35 cellular contexts compared by ENCODE assay signal in genomic region chr7:95893484-95893883, GRCh38.
"Had no signal": no experiment of that assay in that cellular context is flagged by ENCODE, and none has a peak within 500 bp of the region (broad histone marks: within the 10 kb centered on the region; RNA-seq: fewer than 3 reads in every experiment).

No MANE protein-coding gene starts in this region.

- H3K4me3 ChIP-seq: body of pancreas, breast epithelium had no signal

- H3K4me1 Mint-ChIP-seq: activated B cell treated with CpG ODN at 0.5 μM for 24 hours; activated CD4-positive, alpha-beta T cell treated with anti-CD3 and anti-CD28 coated beads, Interleukin-2, amount 10 ng/mL, durations not matched to agents 24 days and 14 days; activated naive CD4-positive, alpha-beta T cell treated with anti-CD3 and anti-CD28 coated beads, Interleukin-2, amount 10 ng/mL, durations not matched to agents 7 days and 5 days; activated naive CD4-positive, alpha-beta T cell treated with anti-CD3 and anti-CD28 coated beads, Interleukin-2, amount 50 U/mL, for 24 hours; activated naive CD8-positive, alpha-beta T cell treated with anti-CD3 and anti-CD28 coated beads, Interleukin-2, amount 10 ng/mL, durations not matched to agents 7 days and 5 days; activated naive CD8-positive, alpha-beta T cell treated with anti-CD3 and anti-CD28 coated beads, Interleukin-2, amount 50 U/mL, for 24 hours had no signal

- DNase-seq: activated B cell treated with CpG ODN at 0.5 μM for 24 hours; activated CD4-positive, alpha-beta memory T cell treated with anti-CD3 and anti-CD28 coated beads for 36 hours; activated CD4-positive, alpha-beta T cell treated with anti-CD3 and anti-CD28 coated beads for 4 hours; activated CD4-positive, alpha-beta T cell treated with anti-CD3 and anti-CD28 coated beads, Interleukin-2, amount 10 ng/mL, durations not matched to agents 24 days and 14 days; activated CD4-positive, alpha-beta T cell treated with anti-CD3 and anti-CD28 coated beads, Interleukin-2, amount 50 U/mL, for 1 hour; activated CD4-positive, alpha-beta T cell treated with anti-CD3 and anti-CD28 coated beads, Interleukin-2, amount 50 U/mL, for 4 hours; activated CD4-positive, CD25-positive, alpha-beta regulatory T cell treated with anti-CD3 and anti-CD28 coated beads, Interleukin-2, amount 50 U/mL, for 72 hours; activated CD8-positive, alpha-beta memory T cell treated with anti-CD3 and anti-CD28 coated beads, Interleukin-2, amount 50 U/mL, for 4 hours; activated CD8-positive, alpha-beta T cell treated with anti-CD3 and anti-CD28 coated beads for 36 hours; activated effector memory CD4-positive, alpha-beta T cell treated with Interleukin-2 at 50 U/mL for 16 hours; activated gamma-delta T cell; activated naive CD4-positive, alpha-beta T cell treated with anti-CD3 and anti-CD28 coated beads, Interleukin-2, amount 10 ng/mL, durations not matched to agents 7 days and 5 days; activated naive CD4-positive, alpha-beta T cell treated with Interleukin-2 at 50 U/mL for 16 hours; activated naive CD8-positive, alpha-beta T cell treated with anti-CD3 and anti-CD28 coated beads, Interleukin-2, amount 10 ng/mL, durations not matched to agents 7 days and 5 days; activated naive CD8-positive, alpha-beta T cell treated with anti-CD3 and anti-CD28 coated beads, Interleukin-2, amount 50 U/mL, for 24 hours; activated T-cell treated with anti-CD3 and anti-CD28 coated beads for 4 hours; activated T-cell treated with anti-CD3 and anti-CD28 coated beads, Interleukin-2, amount 50 U/mL, for 1 hour; activated T-cell treated with anti-CD3 and anti-CD28 coated beads, Interleukin-2, amount 50 U/mL, for 48 hours; amygdala; anterior cingulate cortex; body of pancreas; brain microvascular endothelial cell; central memory CD4-positive, alpha-beta T cell; T-helper 1 cell; T-helper 2 cell; T-helper 9 cell had no signal

- FAIRE-seq: astrocyte, TTC549 had no signal

- H3K36me3 ChIP-seq: brain microvascular endothelial cell, breast epithelium had no signal

- H3K9me3 ChIP-seq: body of pancreas had no signal

- ATAC-seq: activated CD8-positive, alpha-beta T cell treated with anti-CD3 and anti-CD28 coated beads for 36 hours; activated naive CD8-positive, alpha-beta T cell treated with anti-CD3 and anti-CD28 coated beads, Interleukin-2, amount 50 U/mL, for 24 hours; body of pancreas had no signal

- H3K9me3 Mint-ChIP-seq: activated B cell treated with CpG ODN at 0.5 μM for 24 hours; activated CD4-positive, alpha-beta memory T cell treated with anti-CD3 and anti-CD28 coated beads for 36 hours; activated CD4-positive, alpha-beta T cell treated with anti-CD3 and anti-CD28 coated beads, Interleukin-2, amount 10 ng/mL, durations not matched to agents 24 days and 14 days; activated CD8-positive, alpha-beta T cell treated with anti-CD3 and anti-CD28 coated beads for 36 hours; activated naive CD4-positive, alpha-beta T cell treated with anti-CD3 and anti-CD28 coated beads, Interleukin-2, amount 10 ng/mL, durations not matched to agents 7 days and 5 days; activated naive CD4-positive, alpha-beta T cell treated with anti-CD3 and anti-CD28 coated beads, Interleukin-2, amount 50 U/mL, for 24 hours; activated naive CD8-positive, alpha-beta T cell treated with anti-CD3 and anti-CD28 coated beads, Interleukin-2, amount 10 ng/mL, durations not matched to agents 7 days and 5 days; activated naive CD8-positive, alpha-beta T cell treated with anti-CD3 and anti-CD28 coated beads, Interleukin-2, amount 50 U/mL, for 24 hours; activated T-helper 2 cell treated with anti-CD3 and anti-CD28 coated beads, Interferon-gamma antibody, Interleukin-2, Interleukin-4, amounts not matched to agents 10 μg/mL and 5 μg/mL and 100 μg/mL, durations not matched to agents 14 hours and 24 hours and 36 hours; T-helper 1 cell treated with Interleukin-12 subunit alpha and Interleukin-12 subunit beta and Interleukin-4 antibody, amounts not matched to agents 30 μg/mL and 1 μg/mL, for 36 hours; T-helper 2 cell treated with Interferon-gamma antibody and Interleukin-4, amounts not matched to agents 5 μg/mL and 100 μg/mL, for 36 hours had no signal

- H3K27me3 ChIP-seq: body of pancreas, brain microvascular endothelial cell, breast epithelium had no signal

- H3K4me3 Mint-ChIP-seq: activated B cell treated with CpG ODN at 0.5 μM for 24 hours; activated CD4-positive, alpha-beta memory T cell treated with anti-CD3 and anti-CD28 coated beads for 36 hours; activated CD4-positive, alpha-beta T cell treated with anti-CD3 and anti-CD28 coated beads, Interleukin-2, amount 10 ng/mL, durations not matched to agents 24 days and 14 days; activated CD8-positive, alpha-beta T cell treated with anti-CD3 and anti-CD28 coated beads for 36 hours; activated naive CD4-positive, alpha-beta T cell treated with anti-CD3 and anti-CD28 coated beads, Interleukin-2, amount 10 ng/mL, durations not matched to agents 7 days and 5 days; activated naive CD4-positive, alpha-beta T cell treated with anti-CD3 and anti-CD28 coated beads, Interleukin-2, amount 50 U/mL, for 24 hours; activated naive CD8-positive, alpha-beta T cell; activated naive CD8-positive, alpha-beta T cell treated with anti-CD3 and anti-CD28 coated beads, Interleukin-2, amount 10 ng/mL, durations not matched to agents 7 days and 5 days; activated naive CD8-positive, alpha-beta T cell treated with anti-CD3 and anti-CD28 coated beads, Interleukin-2, amount 50 U/mL, for 24 hours; T-helper 1 cell treated with Interleukin-12 subunit alpha and Interleukin-12 subunit beta and Interleukin-4 antibody, amounts not matched to agents 30 μg/mL and 1 μg/mL, for 36 hours; T-helper 2 cell treated with Interferon-gamma antibody and Interleukin-4, amounts not matched to agents 5 μg/mL and 100 μg/mL, for 36 hours had no signal

- H3K27me3 Mint-ChIP-seq: activated B cell treated with CpG ODN at 0.5 μM for 24 hours; activated naive CD4-positive, alpha-beta T cell treated with anti-CD3 and anti-CD28 coated beads, Interleukin-2, amount 10 ng/mL, durations not matched to agents 7 days and 5 days had no signal

- H3K4me1 ChIP-seq: body of pancreas, breast epithelium had no signal

- H3K27ac Mint-ChIP-seq: activated B cell treated with CpG ODN at 0.5 μM for 24 hours; activated CD4-positive, alpha-beta memory T cell treated with anti-CD3 and anti-CD28 coated beads for 36 hours; activated CD4-positive, alpha-beta T cell treated with anti-CD3 and anti-CD28 coated beads, Interleukin-2, amount 10 ng/mL, durations not matched to agents 24 days and 14 days; activated CD8-positive, alpha-beta T cell treated with anti-CD3 and anti-CD28 coated beads for 36 hours; activated naive CD4-positive, alpha-beta T cell treated with anti-CD3 and anti-CD28 coated beads, Interleukin-2, amount 10 ng/mL, durations not matched to agents 7 days and 5 days; activated naive CD4-positive, alpha-beta T cell treated with anti-CD3 and anti-CD28 coated beads, Interleukin-2, amount 50 U/mL, for 24 hours; activated naive CD8-positive, alpha-beta T cell; activated naive CD8-positive, alpha-beta T cell treated with anti-CD3 and anti-CD28 coated beads, Interleukin-2, amount 10 ng/mL, durations not matched to agents 7 days and 5 days; activated naive CD8-positive, alpha-beta T cell treated with anti-CD3 and anti-CD28 coated beads, Interleukin-2, amount 50 U/mL, for 24 hours; activated T-helper 2 cell treated with anti-CD3 and anti-CD28 coated beads, Interferon-gamma antibody, Interleukin-2, Interleukin-4, amounts not matched to agents 10 μg/mL and 5 μg/mL and 100 μg/mL, durations not matched to agents 14 hours and 24 hours and 36 hours; T-helper 1 cell treated with Interleukin-12 subunit alpha and Interleukin-12 subunit beta and Interleukin-4 antibody, amounts not matched to agents 30 μg/mL and 1 μg/mL, for 36 hours; T-helper 2 cell treated with Interferon-gamma antibody and Interleukin-4, amounts not matched to agents 5 μg/mL and 100 μg/mL, for 36 hours had no signal

- H3K36me3 Mint-ChIP-seq: activated CD4-positive, alpha-beta memory T cell treated with anti-CD3 and anti-CD28 coated beads for 36 hours; activated naive CD4-positive, alpha-beta T cell treated with anti-CD3 and anti-CD28 coated beads, Interleukin-2, amount 10 ng/mL, durations not matched to agents 7 days and 5 days; activated naive CD4-positive, alpha-beta T cell treated with anti-CD3 and anti-CD28 coated beads, Interleukin-2, amount 50 U/mL, for 24 hours; activated naive CD8-positive, alpha-beta T cell; activated naive CD8-positive, alpha-beta T cell treated with anti-CD3 and anti-CD28 coated beads, Interleukin-2, amount 10 ng/mL, durations not matched to agents 7 days and 5 days had no signal

- H3K27ac ChIP-seq: body of pancreas, brain microvascular endothelial cell, breast epithelium, VCaP had no signal
